Comparison of ENCODE assay signal across 17 cellular contexts in the genomic region with DNA sequence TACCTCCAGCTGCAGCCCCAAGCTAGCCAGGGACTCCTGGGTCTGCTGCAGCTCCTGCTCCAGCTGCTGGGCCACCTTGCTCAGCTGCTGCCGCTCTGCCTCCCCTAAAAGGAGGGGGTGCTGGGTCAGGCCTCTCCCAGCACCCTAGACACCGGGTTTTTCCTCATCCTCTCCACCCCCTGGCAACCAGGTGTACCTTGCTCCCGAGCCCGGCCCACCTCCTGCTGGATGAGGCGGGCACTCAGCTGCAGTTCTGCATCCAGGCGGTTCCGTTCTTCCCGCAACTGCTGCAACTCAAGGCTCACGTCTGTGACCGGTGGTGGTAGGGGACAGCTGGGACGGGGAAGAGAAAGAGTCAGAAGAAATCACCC. TPM values are rescaled to one million over a fixed set of nuclear protein-coding genes. Genes with fewer than 3 reads are reported as not detected.
A peak's percentile ranks its signal among the peaks of the same experiment; 100 is the strongest.
DNase-seq lines count a peak whose midpoint lies in the region; ATAC-seq and TF ChIP-seq lines count a peak whose summit lies in the region.
"Had no signal": no experiment of that assay in that cellular context is flagged by ENCODE, and none has a peak within 500 bp of the region (broad histone marks: within the 10 kb centered on the region; RNA-seq: fewer than 3 reads in every experiment).

No MANE protein-coding gene starts in this region.

- H2AK5ac ChIP-seq in neuronal stem cell (ENCODE audit: low read depth, low read length): no peak overlapping the region

- POLR2A ChIA-PET in CD8-positive, alpha-beta T cell (lab: Charles Lee): interaction anchor here (1.2 to 1.5 kb wide), 2 partner anchors 52 to 222 kb away, joined by 3 to 4 read pairs; no protein-coding TSS in a partner anchor

- H3K27me3 ChIP-seq in WERI-Rb-1 (ENCODE audit: insufficient read depth, low read depth, severe bottlenecking) (no peaks in the 10 kb centered on the region), neuronal stem cell (ENCODE audit: control insufficient read depth in 3 of 3, insufficient read depth in 3 of 3, low read depth in 1 of 3, low read length in 3 of 3) (no peaks in the 10 kb centered on the region)
- no peaks in the 10 kb centered on the region for H3K27me3 ChIP-seq in CD8-positive, alpha-beta T cell (ENCODE audit: insufficient read depth, low read length)

- peak overlapping the region; percentile 55 for H3K23ac ChIP-seq in neuronal stem cell (ENCODE audit: low read depth, low read length, poor library complexity)

- H3K4me3 ChIP-seq in WERI-Rb-1 (ENCODE audit: low read depth, low read length) (no peak overlapping the region), neuronal stem cell (ENCODE audit: low read length in 2 of 2) (no peak overlapping the region)
- H3K4me3 ChIP-seq in CD8-positive, alpha-beta T cell (ENCODE audit: low read depth, low read length): no peak overlapping the region
- H3K4me3 ChIP-seq: GM23248 had no signal

- no peak overlapping the region for H3K4me3 Mint-ChIP-seq in glutamatergic neuron (ENCODE audit: unreplicated experiment)
- no peak overlapping the region for H3K4me3 Mint-ChIP-seq in CD8-positive, alpha-beta T cell

- no peak for ATAC-seq in GM21825 (IDR thresholded peaks at IDR 0.05; ENCODE audit: unreplicated experiment)
- no peak for ATAC-seq in CD8-positive, alpha-beta T cell
- ATAC-seq: HepG2 had no signal

- peak overlapping the region; percentile 31 for H3K27ac ChIP-seq in C4-2B
- H3K27ac ChIP-seq in WERI-Rb-1: peak overlapping the region; percentile 83
- no peak overlapping the region for H3K27ac ChIP-seq in neuronal stem cell (replicated peaks; ENCODE audit: low read length)
- no peak overlapping the region for H3K27ac ChIP-seq in CD8-positive, alpha-beta T cell (ENCODE audit: low read depth, low read length)
- H3K27ac ChIP-seq: 22Rv1, GM23248 had no signal

- H3K9me3 Mint-ChIP-seq in glutamatergic neuron (ENCODE audit: unreplicated experiment): peaks cover 12% of the 10 kb centered on the region
- no peaks in the 10 kb centered on the region for H3K9me3 Mint-ChIP-seq in CD8-positive, alpha-beta T cell

- H4K91ac ChIP-seq in neuronal stem cell (ENCODE audit: low read depth, low read length, poor library complexity): no peak overlapping the region

- TF ChIP-seq CTCF in C4-2B (conservative IDR thresholded peaks at IDR 0.05): no peak
- TF ChIP-seq CTCF in WERI-Rb-1 (IDR thresholded peaks at IDR 0.05; ENCODE audit: low read depth, low read length): no peak
- TF ChIP-seq CTCF in glutamatergic neuron (IDR thresholded peaks at IDR 0.05; ENCODE audit: partially characterized antibody, unreplicated experiment): no peak
- TF ChIP-seq CTCF in CD8-positive, alpha-beta T cell (IDR thresholded peaks at IDR 0.05): no peak

- H3K79me1 ChIP-seq in neuronal stem cell (ENCODE audit: low read depth, low read length): no peaks in the 10 kb centered on the region

- H2BK12ac ChIP-seq in neuronal stem cell (ENCODE audit: low read length): no peak overlapping the region

- DNase-seq in WERI-Rb-1 (no peak), glutamatergic neuron (no peak), neuronal stem cell (ENCODE audit: low spot score) (no peak), NCI-H2081 treated with DMSO at 0.1 percent for 48 hours (lab: John Stamatoyannopoulos, UW) (no peak), ureter (ENCODE audit: low spot score) (no peak)
- DNase-seq in CD8-positive, alpha-beta T cell: no peak
- DNase-seq: Calu3, DMS 273 treated with DMSO at 0.1 percent for 48 hours, GM23248, H7 had no signal

- H2BK120ac ChIP-seq in neuronal stem cell (ENCODE audit: low read depth, low read length): no peak overlapping the region

- H3K27me3 Mint-ChIP-seq in glutamatergic neuron (ENCODE audit: unreplicated experiment): peaks cover 9% of the 10 kb centered on the region
- no peaks in the 10 kb centered on the region for H3K27me3 Mint-ChIP-seq in CD8-positive, alpha-beta T cell (ENCODE audit: low read depth)

- no peak overlapping the region for H4K8ac ChIP-seq in neuronal stem cell (ENCODE audit: low read depth, low read length)

- H3K36me3 Mint-ChIP-seq in glutamatergic neuron (ENCODE audit: unreplicated experiment): no peaks in the 10 kb centered on the region
- peaks cover 30% of the 10 kb centered on the region for H3K36me3 Mint-ChIP-seq in CD8-positive, alpha-beta T cell

- no peak overlapping the region for H3K9ac ChIP-seq in neuronal stem cell (ENCODE audit: low read depth, low read length, poor library complexity)
- H3K9ac ChIP-seq: GM23248 had no signal

- CTCF ChIA-PET in CD8-positive, alpha-beta T cell (lab: Charles Lee): interaction anchor here (1.0 to 1.6 kb wide), 5 partner anchors 9 to 222 kb away, joined by 3 to 7 read pairs (median 3); no protein-coding TSS in a partner anchor

- no peak overlapping the region for H2BK5ac ChIP-seq in neuronal stem cell (ENCODE audit: low read length)

- peaks cover 27% of the 10 kb centered on the region for H3K4me1 Mint-ChIP-seq in glutamatergic neuron (ENCODE audit: low read depth, unreplicated experiment)
- no peaks in the 10 kb centered on the region for H3K4me1 Mint-ChIP-seq in CD8-positive, alpha-beta T cell (ENCODE audit: low read depth)

- H3K36me3 ChIP-seq in WERI-Rb-1 (peaks cover 71% of the 10 kb centered on the region), neuronal stem cell (replicated peaks in 1 of 2; ENCODE audit: control insufficient read depth in 2 of 2, insufficient read depth in 2 of 2, low read length in 2 of 2) (peaks cover 22 to 62% of the 10 kb centered on the region in 2 donors)
- no peaks in the 10 kb centered on the region for H3K36me3 ChIP-seq in CD8-positive, alpha-beta T cell (ENCODE audit: insufficient read depth, low read length)

- peak overlapping the region; percentile 55 for H3K27ac Mint-ChIP-seq in glutamatergic neuron (ENCODE audit: unreplicated experiment)
- no peak overlapping the region for H3K27ac Mint-ChIP-seq in CD8-positive, alpha-beta T cell

- peaks cover 0 to 7% of the 10 kb centered on the region in 2 donors for H3K4me1 ChIP-seq in neuronal stem cell (ENCODE audit: control insufficient read depth in 2 of 2, insufficient read depth in 1 of 2, low read depth in 1 of 2, low read length in 2 of 2)
- H3K4me1 ChIP-seq in CD8-positive, alpha-beta T cell (ENCODE audit: insufficient read depth, low read length): no peaks in the 10 kb centered on the region

- H3K9me3 ChIP-seq in WERI-Rb-1 (ENCODE audit: severe bottlenecking) (peaks cover 2% of the 10 kb centered on the region), neuronal stem cell (replicated peaks in 1 of 2; ENCODE audit: control insufficient read depth in 2 of 2, insufficient read depth in 1 of 2, low read depth in 1 of 2, low read length in 2 of 2) (no peaks in the 10 kb centered on the region)
- no peaks in the 10 kb centered on the region for H3K9me3 ChIP-seq in CD8-positive, alpha-beta T cell (ENCODE audit: low read length)

- no peak overlapping the region for H3K14ac ChIP-seq in neuronal stem cell (ENCODE audit: low read length)

- WGBS in neuronal stem cell (ENCODE audit: extremely low coverage in 2 of 2, insufficient read length in 2 of 2, insufficient replicate concordance in 1 of 2), 2 donors: no CpG with 5 or more reads among the region's 11 CpGs

- no peak overlapping the region for H3K4me2 ChIP-seq in neuronal stem cell (ENCODE audit: insufficient read depth, low read length, poor library complexity, severe bottlenecking)

- H3K18ac ChIP-seq in neuronal stem cell (ENCODE audit: low read length): no peak overlapping the region

- no peak overlapping the region for H3K4ac ChIP-seq in neuronal stem cell (ENCODE audit: low read length)

- intact Hi-C loops in CD8-positive, alpha-beta T cell (cut with DNase I, micrococcal nuclease): no loop called here

- no peak overlapping the region for H2BK15ac ChIP-seq in neuronal stem cell (ENCODE audit: low read length)

- H2AFZ ChIP-seq in neuronal stem cell (ENCODE audit: low read length): no peak overlapping the region
- H2AFZ ChIP-seq: GM23248 had no signal

RNA-seq across cellular contexts. Expression of a gene that starts 6.1 kb away (rescaled TPM):
- 0.49 TPM for total RNA-seq in glutamatergic neuron (ENCODE audit: unreplicated experiment)
- 0.04 TPM for polyA plus RNA-seq in neuronal stem cell (2013, experiment 1 of 2)
- 0.03 TPM for polyA plus RNA-seq in neuronal stem cell (2013, experiment 2 of 2)
- not detected for total RNA-seq in CD8-positive, alpha-beta T cell
- total RNA-seq in ureter: not detected
- total RNA-seq: A673, Calu3, Daoy, GM23248, HepG2 had no signal
- polyA plus RNA-seq: BJ, GM23248, HepG2 had no signal

RNA-seq across cellular contexts. Expression of a gene that starts 12.6 kb away (rescaled TPM):
- total RNA-seq in glutamatergic neuron (ENCODE audit: unreplicated experiment) (28.7 TPM), ureter (23.4 TPM)
- 23.5 TPM for polyA plus RNA-seq in neuronal stem cell (2013, experiment 1 of 2)
- polyA plus RNA-seq in neuronal stem cell (2013, experiment 2 of 2): 21.1 TPM
- 1 to 10 TPM; 7.5 to 8.0 TPM for total RNA-seq in CD8-positive, alpha-beta T cell

RNA-seq across cellular contexts. Expression of a gene that starts 13.4 kb away (rescaled TPM):
- total RNA-seq in glutamatergic neuron (ENCODE audit: unreplicated experiment): 5.8 TPM
- 6.3 TPM for polyA plus RNA-seq in neuronal stem cell (2013, experiment 1 of 2)
- polyA plus RNA-seq in neuronal stem cell (2013, experiment 2 of 2): 6.0 TPM
- total RNA-seq in CD8-positive, alpha-beta T cell: 1 to 10 TPM; 2.6 to 2.9 TPM
- total RNA-seq in ureter: 5.9 TPM

RNA-seq across cellular contexts. Expression of a gene that starts 24.7 kb away (rescaled TPM):
- total RNA-seq in glutamatergic neuron (ENCODE audit: unreplicated experiment) (not detected), ureter (not detected)
- polyA plus RNA-seq in neuronal stem cell (2013, experiment 1 of 2): not detected
- not detected for polyA plus RNA-seq in neuronal stem cell (2013, experiment 2 of 2)
- not detected for total RNA-seq in CD8-positive, alpha-beta T cell
- total RNA-seq: A673, Daoy, GM23248, H7, HepG2 had no signal
- polyA plus RNA-seq: BJ, GM23248, HepG2 had no signal

RNA-seq across cellular contexts. Expression of a gene that starts 25.5 kb away (rescaled TPM):
- total RNA-seq in glutamatergic neuron (ENCODE audit: unreplicated experiment) (48.8 TPM), ureter (9.5 TPM)
- polyA plus RNA-seq in neuronal stem cell (2013, experiment 1 of 2): 0.74 TPM
- polyA plus RNA-seq in neuronal stem cell (2013, experiment 2 of 2): 0.58 TPM
- not detected for total RNA-seq in CD8-positive, alpha-beta T cell
- total RNA-seq: A673 had no signal

Comparison
In these comparisons a context has a peak if more than half of its experiments do, and no peak if none do; other contexts are left out.
1. H3K27ac ChIP-seq: peak in C4-2B (single experiment) and WERI-Rb-1 (single experiment); none in neuronal stem cell (single experiment) and CD8-positive, alpha-beta T cell (single experiment).